ENCODE assay signal across 1 cellular context in the genomic region with DNA sequence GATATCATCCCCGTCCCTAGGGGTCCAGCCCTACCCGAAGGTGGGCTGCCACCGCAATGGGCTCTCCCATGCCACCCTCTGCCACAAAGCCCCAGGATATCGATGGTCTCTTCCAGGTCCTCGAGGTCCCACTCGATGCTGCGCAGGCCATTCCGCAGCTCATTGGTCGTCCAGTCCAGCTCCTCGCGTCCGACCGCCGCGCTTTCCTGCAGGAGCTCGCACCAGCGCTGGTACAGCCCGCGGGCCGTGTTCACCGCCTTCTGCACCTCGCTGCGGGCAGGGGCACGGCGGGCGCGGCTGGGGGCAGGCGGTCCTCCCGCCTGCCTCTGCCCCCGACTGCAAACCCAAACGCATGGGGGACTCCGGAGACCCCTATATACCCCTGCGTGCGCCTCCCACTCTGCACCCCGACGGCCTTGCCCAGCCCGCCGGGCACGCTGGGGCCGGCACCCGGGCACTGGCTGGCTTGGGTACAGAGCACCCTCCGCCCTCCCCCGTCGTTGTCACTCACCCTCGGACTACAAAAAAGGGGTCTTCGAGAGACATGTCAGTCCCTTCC.
TF ChIP-seq lines count a peak whose summit lies in the region.

No MANE protein-coding gene starts in this region.

TF ChIP-seq in K562, 482 proteins besides CTCF, POLR2A, EP300 and RAD21 (continued from another document and continues in another):
- TF ChIP-seq, protein P1, sequence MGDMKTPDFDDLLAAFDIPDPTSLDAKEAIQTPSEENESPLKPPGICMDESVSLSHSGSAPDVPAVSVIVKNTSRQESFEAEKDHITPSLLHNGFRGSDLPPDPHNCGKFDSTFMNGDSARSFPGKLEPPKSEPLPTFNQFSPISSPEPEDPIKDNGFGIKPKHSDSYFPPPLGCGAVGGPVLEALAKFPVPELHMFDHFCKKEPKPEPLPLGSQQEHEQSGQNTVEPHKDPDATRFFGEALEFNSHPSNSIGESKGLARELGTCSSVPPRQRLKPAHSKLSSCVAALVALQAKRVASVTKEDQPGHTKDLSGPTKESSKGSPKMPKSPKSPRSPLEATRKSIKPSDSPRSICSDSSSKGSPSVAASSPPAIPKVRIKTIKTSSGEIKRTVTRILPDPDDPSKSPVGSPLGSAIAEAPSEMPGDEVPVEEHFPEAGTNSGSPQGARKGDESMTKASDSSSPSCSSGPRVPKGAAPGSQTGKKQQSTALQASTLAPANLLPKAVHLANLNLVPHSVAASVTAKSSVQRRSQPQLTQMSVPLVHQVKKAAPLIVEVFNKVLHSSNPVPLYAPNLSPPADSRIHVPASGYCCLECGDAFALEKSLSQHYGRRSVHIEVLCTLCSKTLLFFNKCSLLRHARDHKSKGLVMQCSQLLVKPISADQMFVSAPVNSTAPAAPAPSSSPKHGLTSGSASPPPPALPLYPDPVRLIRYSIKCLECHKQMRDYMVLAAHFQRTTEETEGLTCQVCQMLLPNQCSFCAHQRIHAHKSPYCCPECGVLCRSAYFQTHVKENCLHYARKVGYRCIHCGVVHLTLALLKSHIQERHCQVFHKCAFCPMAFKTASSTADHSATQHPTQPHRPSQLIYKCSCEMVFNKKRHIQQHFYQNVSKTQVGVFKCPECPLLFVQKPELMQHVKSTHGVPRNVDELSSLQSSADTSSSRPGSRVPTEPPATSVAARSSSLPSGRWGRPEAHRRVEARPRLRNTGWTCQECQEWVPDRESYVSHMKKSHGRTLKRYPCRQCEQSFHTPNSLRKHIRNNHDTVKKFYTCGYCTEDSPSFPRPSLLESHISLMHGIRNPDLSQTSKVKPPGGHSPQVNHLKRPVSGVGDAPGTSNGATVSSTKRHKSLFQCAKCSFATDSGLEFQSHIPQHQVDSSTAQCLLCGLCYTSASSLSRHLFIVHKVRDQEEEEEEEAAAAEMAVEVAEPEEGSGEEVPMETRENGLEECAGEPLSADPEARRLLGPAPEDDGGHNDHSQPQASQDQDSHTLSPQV (IDR thresholded peaks at IDR 0.05), result no peak
- TF ChIP-seq PTTG1 (tag; IDR thresholded peaks at IDR 0.05; ENCODE audit: low read depth), result no peak
- TF ChIP-seq GABPA (tag; conservative IDR thresholded peaks at IDR 0.05; ENCODE audit: low read depth), result 0 out of 2 replicates have a peak, but pooled peaks have one; percentile 80
- TF ChIP-seq, protein P2, sequence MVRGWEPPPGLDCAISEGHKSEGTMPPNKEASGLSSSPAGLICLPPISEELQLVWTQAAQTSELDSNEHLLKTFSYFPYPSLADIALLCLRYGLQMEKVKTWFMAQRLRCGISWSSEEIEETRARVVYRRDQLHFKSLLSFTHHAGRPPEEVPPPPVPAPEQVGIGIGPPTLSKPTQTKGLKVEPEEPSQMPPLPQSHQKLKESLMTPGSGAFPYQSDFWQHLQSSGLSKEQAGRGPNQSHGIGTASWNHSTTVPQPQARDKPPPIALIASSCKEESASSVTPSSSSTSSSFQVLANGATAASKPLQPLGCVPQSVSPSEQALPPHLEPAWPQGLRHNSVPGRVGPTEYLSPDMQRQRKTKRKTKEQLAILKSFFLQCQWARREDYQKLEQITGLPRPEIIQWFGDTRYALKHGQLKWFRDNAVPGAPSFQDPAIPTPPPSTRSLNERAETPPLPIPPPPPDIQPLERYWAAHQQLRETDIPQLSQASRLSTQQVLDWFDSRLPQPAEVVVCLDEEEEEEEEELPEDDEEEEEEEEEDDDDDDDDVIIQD (CRISPR knock-in tag; IDR thresholded peaks at IDR 0.05), result 0 out of 2 replicates have a peak, but pooled peaks have one; percentile 10
- TF ChIP-seq ZNF644 (tag; IDR thresholded peaks at IDR 0.05; ENCODE audit: low read depth), result no peak
- TF ChIP-seq, protein P3, sequence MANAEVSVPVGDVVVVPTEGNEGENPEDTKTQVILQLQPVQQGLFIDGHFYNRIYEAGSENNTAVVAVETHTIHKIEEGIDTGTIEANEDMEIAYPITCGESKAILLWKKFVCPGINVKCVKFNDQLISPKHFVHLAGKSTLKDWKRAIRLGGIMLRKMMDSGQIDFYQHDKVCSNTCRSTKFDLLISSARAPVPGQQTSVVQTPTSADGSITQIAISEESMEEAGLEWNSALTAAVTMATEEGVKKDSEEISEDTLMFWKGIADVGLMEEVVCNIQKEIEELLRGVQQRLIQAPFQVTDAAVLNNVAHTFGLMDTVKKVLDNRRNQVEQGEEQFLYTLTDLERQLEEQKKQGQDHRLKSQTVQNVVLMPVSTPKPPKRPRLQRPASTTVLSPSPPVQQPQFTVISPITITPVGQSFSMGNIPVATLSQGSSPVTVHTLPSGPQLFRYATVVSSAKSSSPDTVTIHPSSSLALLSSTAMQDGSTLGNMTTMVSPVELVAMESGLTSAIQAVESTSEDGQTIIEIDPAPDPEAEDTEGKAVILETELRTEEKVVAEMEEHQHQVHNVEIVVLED (CRISPR knock-in tag; IDR thresholded peaks at IDR 0.05), result no peak
- TF ChIP-seq XRCC5 (IDR thresholded peaks at IDR 0.05; ENCODE audit: low read depth, low read length), result no peak
- TF ChIP-seq, protein P4, sequence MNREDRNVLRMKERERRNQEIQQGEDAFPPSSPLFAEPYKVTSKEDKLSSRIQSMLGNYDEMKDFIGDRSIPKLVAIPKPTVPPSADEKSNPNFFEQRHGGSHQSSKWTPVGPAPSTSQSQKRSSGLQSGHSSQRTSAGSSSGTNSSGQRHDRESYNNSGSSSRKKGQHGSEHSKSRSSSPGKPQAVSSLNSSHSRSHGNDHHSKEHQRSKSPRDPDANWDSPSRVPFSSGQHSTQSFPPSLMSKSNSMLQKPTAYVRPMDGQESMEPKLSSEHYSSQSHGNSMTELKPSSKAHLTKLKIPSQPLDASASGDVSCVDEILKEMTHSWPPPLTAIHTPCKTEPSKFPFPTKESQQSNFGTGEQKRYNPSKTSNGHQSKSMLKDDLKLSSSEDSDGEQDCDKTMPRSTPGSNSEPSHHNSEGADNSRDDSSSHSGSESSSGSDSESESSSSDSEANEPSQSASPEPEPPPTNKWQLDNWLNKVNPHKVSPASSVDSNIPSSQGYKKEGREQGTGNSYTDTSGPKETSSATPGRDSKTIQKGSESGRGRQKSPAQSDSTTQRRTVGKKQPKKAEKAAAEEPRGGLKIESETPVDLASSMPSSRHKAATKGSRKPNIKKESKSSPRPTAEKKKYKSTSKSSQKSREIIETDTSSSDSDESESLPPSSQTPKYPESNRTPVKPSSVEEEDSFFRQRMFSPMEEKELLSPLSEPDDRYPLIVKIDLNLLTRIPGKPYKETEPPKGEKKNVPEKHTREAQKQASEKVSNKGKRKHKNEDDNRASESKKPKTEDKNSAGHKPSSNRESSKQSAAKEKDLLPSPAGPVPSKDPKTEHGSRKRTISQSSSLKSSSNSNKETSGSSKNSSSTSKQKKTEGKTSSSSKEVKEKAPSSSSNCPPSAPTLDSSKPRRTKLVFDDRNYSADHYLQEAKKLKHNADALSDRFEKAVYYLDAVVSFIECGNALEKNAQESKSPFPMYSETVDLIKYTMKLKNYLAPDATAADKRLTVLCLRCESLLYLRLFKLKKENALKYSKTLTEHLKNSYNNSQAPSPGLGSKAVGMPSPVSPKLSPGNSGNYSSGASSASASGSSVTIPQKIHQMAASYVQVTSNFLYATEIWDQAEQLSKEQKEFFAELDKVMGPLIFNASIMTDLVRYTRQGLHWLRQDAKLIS (CRISPR knock-in tag; IDR thresholded peaks at IDR 0.05), result no peak
- TF ChIP-seq, protein P5, sequence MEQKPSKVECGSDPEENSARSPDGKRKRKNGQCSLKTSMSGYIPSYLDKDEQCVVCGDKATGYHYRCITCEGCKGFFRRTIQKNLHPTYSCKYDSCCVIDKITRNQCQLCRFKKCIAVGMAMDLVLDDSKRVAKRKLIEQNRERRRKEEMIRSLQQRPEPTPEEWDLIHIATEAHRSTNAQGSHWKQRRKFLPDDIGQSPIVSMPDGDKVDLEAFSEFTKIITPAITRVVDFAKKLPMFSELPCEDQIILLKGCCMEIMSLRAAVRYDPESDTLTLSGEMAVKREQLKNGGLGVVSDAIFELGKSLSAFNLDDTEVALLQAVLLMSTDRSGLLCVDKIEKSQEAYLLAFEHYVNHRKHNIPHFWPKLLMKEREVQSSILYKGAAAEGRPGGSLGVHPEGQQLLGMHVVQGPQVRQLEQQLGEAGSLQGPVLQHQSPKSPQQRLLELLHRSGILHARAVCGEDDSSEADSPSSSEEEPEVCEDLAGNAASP (IDR thresholded peaks at IDR 0.05), result no peak
- peak; percentile 49; the same call in 1 of the 2 replicates for TF ChIP-seq ZNF263 (CRISPR knock-in tag; IDR thresholded peaks at IDR 0.05; ENCODE audit: borderline replicate concordance)
- TF ChIP-seq PYGO2 (tag; IDR thresholded peaks at IDR 0.05), result no peak
- TF ChIP-seq ZBTB1 (CRISPR knock-in tag; IDR thresholded peaks at IDR 0.05; ENCODE audit: borderline replicate concordance, low read depth), result peak; percentile 55; the same call in 1 of the 2 replicates
- TF ChIP-seq POU5F1 (IDR thresholded peaks at IDR 0.05; ENCODE audit: borderline replicate concordance, low read depth, low read length, partially characterized antibody), result no peak
- TF ChIP-seq PHB2 (IDR thresholded peaks at IDR 0.05; ENCODE audit: low read depth), result no peak
- TF ChIP-seq RBM22 (IDR thresholded peaks at IDR 0.05; ENCODE audit: low read depth, low read length, poor library complexity, severe bottlenecking), result peak; percentile 69
- TF ChIP-seq ZNF764 (CRISPR knock-in tag; IDR thresholded peaks at IDR 0.05; ENCODE audit: low read depth), result no peak
- TF ChIP-seq, protein P6, sequence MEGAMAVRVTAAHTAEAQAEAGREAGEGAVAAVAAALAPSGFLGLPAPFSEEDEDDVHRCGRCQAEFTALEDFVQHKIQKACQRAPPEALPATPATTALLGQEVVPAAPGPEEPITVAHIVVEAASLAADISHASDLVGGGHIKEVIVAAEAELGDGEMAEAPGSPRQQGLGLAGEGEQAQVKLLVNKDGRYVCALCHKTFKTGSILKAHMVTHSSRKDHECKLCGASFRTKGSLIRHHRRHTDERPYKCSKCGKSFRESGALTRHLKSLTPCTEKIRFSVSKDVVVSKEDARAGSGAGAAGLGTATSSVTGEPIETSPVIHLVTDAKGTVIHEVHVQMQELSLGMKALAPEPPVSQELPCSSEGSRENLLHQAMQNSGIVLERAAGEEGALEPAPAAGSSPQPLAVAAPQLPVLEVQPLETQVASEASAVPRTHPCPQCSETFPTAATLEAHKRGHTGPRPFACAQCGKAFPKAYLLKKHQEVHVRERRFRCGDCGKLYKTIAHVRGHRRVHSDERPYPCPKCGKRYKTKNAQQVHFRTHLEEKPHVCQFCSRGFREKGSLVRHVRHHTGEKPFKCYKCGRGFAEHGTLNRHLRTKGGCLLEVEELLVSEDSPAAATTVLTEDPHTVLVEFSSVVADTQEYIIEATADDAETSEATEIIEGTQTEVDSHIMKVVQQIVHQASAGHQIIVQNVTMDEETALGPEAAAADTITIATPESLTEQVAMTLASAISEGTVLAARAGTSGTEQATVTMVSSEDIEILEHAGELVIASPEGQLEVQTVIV (CRISPR knock-in tag; IDR thresholded peaks at IDR 0.05; ENCODE audit: borderline replicate concordance), result no peak
- TF ChIP-seq TEAD1 (CRISPR knock-in tag; IDR thresholded peaks at IDR 0.05), result peak in 1 of 2 experiments; percentile 8; a peak in 1 of 4 replicates
- TF ChIP-seq PHF8 (IDR thresholded peaks at IDR 0.05; ENCODE audit: borderline replicate concordance, low read length), result peak; percentile 52; the same call in 1 of the 2 replicates
- TF ChIP-seq NRF1 (conservative IDR thresholded peaks at IDR 0.05 in 1 of 2, IDR thresholded peaks at IDR 0.05 in 1 of 2), result peak; percentile 61 to 74
- TF ChIP-seq, protein P7, sequence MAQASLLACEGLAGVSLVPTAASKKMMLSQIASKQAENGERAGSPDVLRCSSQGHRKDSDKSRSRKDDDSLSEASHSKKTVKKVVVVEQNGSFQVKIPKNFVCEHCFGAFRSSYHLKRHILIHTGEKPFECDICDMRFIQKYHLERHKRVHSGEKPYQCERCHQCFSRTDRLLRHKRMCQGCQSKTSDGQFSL (CRISPR knock-in tag; IDR thresholded peaks at IDR 0.05), result 0 out of 2 replicates have a peak, but pooled peaks have one; percentile 20
- TF ChIP-seq, protein P7 (tag; IDR thresholded peaks at IDR 0.05), result no peak
- no peak for TF ChIP-seq ESRRB (CRISPR knock-in tag; IDR thresholded peaks at IDR 0.05; ENCODE audit: borderline replicate concordance)
- TF ChIP-seq KDM2B (CRISPR knock-in tag; IDR thresholded peaks at IDR 0.05), result peak; percentile 74
- TF ChIP-seq ARNT (IDR thresholded peaks at IDR 0.05), result no peak
- TF ChIP-seq HNRNPL (IDR thresholded peaks at IDR 0.05; ENCODE audit: low read depth, low read length), result peak; percentile 95
- 0 out of 2 replicates have a peak, but pooled peaks have one; percentile 65 for TF ChIP-seq NR1H2 (CRISPR knock-in tag; IDR thresholded peaks at IDR 0.05)
- TF ChIP-seq GABPB2 (CRISPR knock-in tag; conservative IDR thresholded peaks at IDR 0.05), result no peak
- no peak for TF ChIP-seq HMG20A (CRISPR knock-in tag; conservative IDR thresholded peaks at IDR 0.05)
- TF ChIP-seq ELF1 (tag; IDR thresholded peaks at IDR 0.05), result no peak
- 0 out of 2 replicates have a peak, but pooled peaks have one; percentile 54 for TF ChIP-seq CAMTA2 (CRISPR knock-in tag; conservative IDR thresholded peaks at IDR 0.05)
- peak; percentile 32 for TF ChIP-seq PCBP2 (IDR thresholded peaks at IDR 0.05; ENCODE audit: low read depth, low read length, poor library complexity, severe bottlenecking)
- 0 out of 2 replicates have a peak, but pooled peaks have one; percentile 54 for TF ChIP-seq KAT7 (CRISPR knock-in tag; IDR thresholded peaks at IDR 0.05; ENCODE audit: borderline replicate concordance)
- TF ChIP-seq ZNF431 (CRISPR knock-in tag; IDR thresholded peaks at IDR 0.05), result 0 out of 2 replicates have a peak, but pooled peaks have one; percentile 11
- no peak for TF ChIP-seq TCF7 (IDR thresholded peaks at IDR 0.05; ENCODE audit: borderline replicate concordance)
- no peak for TF ChIP-seq CC2D1A (IDR thresholded peaks at IDR 0.05)
- 0 out of 4 replicates have a peak, but pooled peaks of 1 of the 2 experiments have one; percentile 30 for TF ChIP-seq FOXA3 (CRISPR knock-in tag; conservative IDR thresholded peaks at IDR 0.05 in 1 of 2, IDR thresholded peaks at IDR 0.05 in 1 of 2)
- no peak for TF ChIP-seq SETDB1 (IDR thresholded peaks at IDR 0.05; ENCODE audit: low read length)
- TF ChIP-seq, protein P8, sequence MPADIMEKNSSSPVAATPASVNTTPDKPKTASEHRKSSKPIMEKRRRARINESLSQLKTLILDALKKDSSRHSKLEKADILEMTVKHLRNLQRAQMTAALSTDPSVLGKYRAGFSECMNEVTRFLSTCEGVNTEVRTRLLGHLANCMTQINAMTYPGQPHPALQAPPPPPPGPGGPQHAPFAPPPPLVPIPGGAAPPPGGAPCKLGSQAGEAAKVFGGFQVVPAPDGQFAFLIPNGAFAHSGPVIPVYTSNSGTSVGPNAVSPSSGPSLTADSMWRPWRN (IDR thresholded peaks at IDR 0.05; ENCODE audit: low read depth), result no peak
